9 cellular contexts compared by ENCODE assay signal in the genomic region with DNA sequence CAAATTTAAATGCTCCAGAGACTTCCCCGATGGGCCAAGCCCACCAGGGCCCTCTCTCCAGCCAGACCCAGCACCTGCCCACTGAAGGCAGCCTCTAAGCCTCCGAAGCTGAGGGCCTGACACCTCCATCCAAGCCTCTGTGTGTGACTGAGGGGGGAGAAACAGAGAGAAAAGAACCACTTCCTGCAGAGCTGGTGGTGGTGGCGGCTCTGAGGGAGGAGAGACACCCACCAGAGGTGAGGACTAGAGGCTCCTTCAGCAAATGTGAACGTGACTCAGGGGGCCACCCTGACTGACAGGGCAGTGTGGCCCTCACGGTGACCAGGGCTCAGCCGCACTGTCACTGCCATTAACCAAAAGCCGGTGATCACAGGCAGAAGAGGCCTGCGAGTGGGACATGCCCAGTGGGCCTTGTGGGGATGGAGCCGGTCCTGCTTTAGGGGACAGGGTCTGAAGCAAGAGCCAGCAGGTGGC. TPM values are rescaled to one million over a fixed set of nuclear protein-coding genes. Genes with fewer than 3 reads are reported as not detected.
DNase-seq lines count a peak whose midpoint lies in the region; ATAC-seq and TF ChIP-seq lines count a peak whose summit lies in the region.
"Had no signal": no experiment of that assay in that cellular context is flagged by ENCODE, and none has a peak within 500 bp of the region (broad histone marks: within the 10 kb centered on the region; RNA-seq: fewer than 3 reads in every experiment).

No MANE protein-coding gene starts in this region.

- H3K9me3 ChIP-seq in left ventricle myocardium inferior (replicated peaks): no peaks in the 10 kb centered on the region

- DNase-seq in activated T-cell treated with anti-CD3 and anti-CD28 coated beads, Interleukin-2, amount 50 U/mL, for 24 hours: peak; percentile 71
- DNase-seq in DMS153 (lab: John Stamatoyannopoulos, UW) (no peak), left ventricle myocardium inferior (no peak), NCI-H345 treated with DMSO at 0.1 percent for 48 hours (lab: John Stamatoyannopoulos, UW; ENCODE audit: unreplicated experiment) (no peak)

- no peaks in the 10 kb centered on the region for H3K9me3 Mint-ChIP-seq in activated T-cell treated with anti-CD3 and anti-CD28 coated beads, Interleukin-2, amount 50 U/mL, for 24 hours

- H3K27ac Mint-ChIP-seq in activated T-cell treated with anti-CD3 and anti-CD28 coated beads, Interleukin-2, amount 50 U/mL, for 24 hours: peak overlapping the region; percentile 94

- H3K4me3 Mint-ChIP-seq in activated T-cell treated with anti-CD3 and anti-CD28 coated beads, Interleukin-2, amount 50 U/mL, for 24 hours: peak overlapping the region; percentile 66

- intact Hi-C loops in left ventricle myocardium inferior (cut with micrococcal nuclease): no loop called here

- H3K36me3 ChIP-seq in left ventricle myocardium inferior: no peaks in the 10 kb centered on the region

- H3K27me3 Mint-ChIP-seq in activated T-cell treated with anti-CD3 and anti-CD28 coated beads, Interleukin-2, amount 50 U/mL, for 24 hours: no peaks in the 10 kb centered on the region

- H3K4me1 Mint-ChIP-seq in activated T-cell treated with anti-CD3 and anti-CD28 coated beads, Interleukin-2, amount 50 U/mL, for 24 hours (ENCODE audit: low read depth): peaks cover 94% of the 10 kb centered on the region

- H3K4me3 ChIP-seq in skin epidermis: no peak overlapping the region
- no peak overlapping the region for H3K4me3 ChIP-seq in left ventricle myocardium inferior

- H3K27ac ChIP-seq in skin epidermis (peak overlapping the region in 18 of 21 experiments; percentile 0 to 91 (median 62)), left ventricle myocardium inferior (replicated peaks) (no peak overlapping the region)

- TF ChIP-seq CTCF in left ventricle myocardium inferior (IDR thresholded peaks at IDR 0.05; ENCODE audit: borderline replicate concordance): no peak

- H3K4me1 ChIP-seq in left ventricle myocardium inferior: peaks cover 40% of the 10 kb centered on the region

- no peaks in the 10 kb centered on the region for H3K27me3 ChIP-seq in left ventricle myocardium inferior (ENCODE audit: low read depth)

- H3K36me3 Mint-ChIP-seq in activated T-cell treated with anti-CD3 and anti-CD28 coated beads, Interleukin-2, amount 50 U/mL, for 24 hours (ENCODE audit: low read depth): peaks cover 87% of the 10 kb centered on the region

- ATAC-seq in GM19452 (IDR thresholded peaks at IDR 0.05; ENCODE audit: unreplicated experiment) (peak; percentile 67), HG03280 (IDR thresholded peaks at IDR 0.05; ENCODE audit: unreplicated experiment) (peak; percentile 63)

RNA-seq across cellular contexts. Expression of a gene that starts 31.0 kb away (rescaled TPM):
- 0.30 TPM for total RNA-seq in left ventricle myocardium inferior
- total RNA-seq: RPMI7951, temporal lobe had no signal
